ENCODE assay signal across 22 cellular contexts in genomic region chr2:68169308-68169707, GRCh38. TPM values are rescaled to one million over a fixed set of nuclear protein-coding genes. Genes with fewer than 3 reads are reported as not detected.
DNase-seq lines count a peak whose midpoint lies in the region; ATAC-seq and TF ChIP-seq lines count a peak whose summit lies in the region.
"Had no signal": no experiment of that assay in that cellular context is flagged by ENCODE, and none has a peak within 500 bp of the region (broad histone marks: within the 10 kb centered on the region; RNA-seq: fewer than 3 reads in every experiment).

No MANE protein-coding gene starts in this region.

- H3K4me1 Mint-ChIP-seq in activated T-cell treated with anti-CD3 and anti-CD28 coated beads, Interleukin-2, amount 50 U/mL, for 4 hours (ENCODE audit: low read depth): peaks cover 14% of the 10 kb centered on the region
- no peaks in the 10 kb centered on the region for H3K4me1 Mint-ChIP-seq in WTC11
- no peaks in the 10 kb centered on the region for H3K4me1 Mint-ChIP-seq in neural crest cell

- no peak overlapping the region for H3K27ac Mint-ChIP-seq in WTC11
- no peak overlapping the region for H3K27ac Mint-ChIP-seq in neural crest cell (ENCODE audit: unreplicated experiment)
- H3K27ac Mint-ChIP-seq: activated CD4-positive, alpha-beta memory T cell treated with anti-CD3 and anti-CD28 coated beads, Interleukin-2, amount 10 ng/mL, durations not matched to agents 7 days and 5 days; activated naive CD4-positive, alpha-beta T cell treated with anti-CD3 and anti-CD28 coated beads, Interleukin-2, amount 10 ng/mL, durations not matched to agents 7 days and 5 days had no signal

- H3K27me3 ChIP-seq in MG63: no peaks in the 10 kb centered on the region

- H3K36me3 ChIP-seq in MG63: peaks cover 59% of the 10 kb centered on the region
- H3K36me3 ChIP-seq: thoracic aorta had no signal

- H3K9me3 Mint-ChIP-seq in activated T-cell treated with anti-CD3 and anti-CD28 coated beads, Interleukin-2, amount 50 U/mL, for 4 hours: no peaks in the 10 kb centered on the region
- H3K9me3 Mint-ChIP-seq in WTC11 (no peaks in the 10 kb centered on the region), neural crest cell (no peaks in the 10 kb centered on the region)
- H3K9me3 Mint-ChIP-seq: activated CD4-positive, alpha-beta memory T cell treated with anti-CD3 and anti-CD28 coated beads, Interleukin-2, amount 10 ng/mL, durations not matched to agents 7 days and 5 days; activated naive CD4-positive, alpha-beta T cell treated with anti-CD3 and anti-CD28 coated beads, Interleukin-2, amount 10 ng/mL, durations not matched to agents 7 days and 5 days; CD4-positive, CD25-positive, alpha-beta regulatory T cell had no signal

- H3K4me3 Mint-ChIP-seq in activated T-cell treated with anti-CD3 and anti-CD28 coated beads, Interleukin-2, amount 50 U/mL, for 4 hours: no peak overlapping the region
- H3K4me3 Mint-ChIP-seq in WTC11 (no peak overlapping the region), neural crest cell (no peak overlapping the region)
- H3K4me3 Mint-ChIP-seq: activated CD4-positive, alpha-beta memory T cell treated with anti-CD3 and anti-CD28 coated beads, Interleukin-2, amount 10 ng/mL, durations not matched to agents 7 days and 5 days; activated naive CD4-positive, alpha-beta T cell treated with anti-CD3 and anti-CD28 coated beads, Interleukin-2, amount 10 ng/mL, durations not matched to agents 7 days and 5 days; CD4-positive, CD25-positive, alpha-beta regulatory T cell had no signal

- peaks cover 32% of the 10 kb centered on the region for H3K36me3 Mint-ChIP-seq in activated T-cell treated with anti-CD3 and anti-CD28 coated beads, Interleukin-2, amount 50 U/mL, for 4 hours (ENCODE audit: insufficient read depth)
- H3K36me3 Mint-ChIP-seq in WTC11 (peaks cover 43% of the 10 kb centered on the region), neural crest cell (ENCODE audit: low read depth) (peaks cover 5% of the 10 kb centered on the region)

- H3K4me3 ChIP-seq in MG63: no peak overlapping the region
- H3K4me3 ChIP-seq: left ventricle myocardium inferior, thoracic aorta had no signal

- DNase-seq in activated T-cell treated with anti-CD3 and anti-CD28 coated beads, Interleukin-2, amount 50 U/mL, for 4 hours: no peak
- no peak for DNase-seq in activated T-cell treated with anti-CD3 and anti-CD28 coated beads for 4 hours
- peak; percentile 8 for DNase-seq in HuH-7 (ENCODE audit: low spot score)
- no peak for DNase-seq in WTC11 (ENCODE audit: low spot score)
- DNase-seq in neural crest cell (ENCODE audit: low read depth, low spot score): no peak
- no peak for DNase-seq in NCI-H128 (lab: John Stamatoyannopoulos, UW; ENCODE audit: unreplicated experiment)
- DNase-seq in MG63: no peak
- DNase-seq: activated CD4-positive, alpha-beta memory T cell treated with anti-CD3 and anti-CD28 coated beads, Interleukin-2, amount 10 ng/mL, durations not matched to agents 7 days and 5 days; activated naive CD4-positive, alpha-beta T cell treated with anti-CD3 and anti-CD28 coated beads, Interleukin-2, amount 10 ng/mL, durations not matched to agents 7 days and 5 days; activated T-cell treated with anti-CD3 and anti-CD28 coated beads, Interleukin-2, amount 50 U/mL, for 48 hours; aorta; CD4-positive, CD25-positive, alpha-beta regulatory T cell; effector memory CD4-positive, alpha-beta T cell; GOT3; head of caudate nucleus; left ventricle myocardium inferior; MV-4-11; NCI-H1930; NCI-H510A had no signal

- CTCF ChIA-PET in WTC11 (lab: Charles Lee): interaction anchor here (0.6 to 1.3 kb wide), 5 partner anchors 11 to 273 kb away, joined by 3 to 7 read pairs (median 4); partner anchors contain the start of gene PNO1

- no peaks in the 10 kb centered on the region for H3K27me3 Mint-ChIP-seq in activated T-cell treated with anti-CD3 and anti-CD28 coated beads, Interleukin-2, amount 50 U/mL, for 4 hours (ENCODE audit: low read depth)
- no peaks in the 10 kb centered on the region for H3K27me3 Mint-ChIP-seq in WTC11 (ENCODE audit: low read depth)
- no peaks in the 10 kb centered on the region for H3K27me3 Mint-ChIP-seq in neural crest cell (ENCODE audit: low read depth)
- H3K27me3 Mint-ChIP-seq: activated CD4-positive, alpha-beta memory T cell treated with anti-CD3 and anti-CD28 coated beads, Interleukin-2, amount 10 ng/mL, durations not matched to agents 7 days and 5 days; activated naive CD4-positive, alpha-beta T cell treated with anti-CD3 and anti-CD28 coated beads, Interleukin-2, amount 10 ng/mL, durations not matched to agents 7 days and 5 days; CD4-positive, CD25-positive, alpha-beta regulatory T cell had no signal

- TF ChIP-seq CTCF in WTC11 (IDR thresholded peaks at IDR 0.05): no peak
- peak; percentile 30 for TF ChIP-seq CTCF in neural crest cell (conservative IDR thresholded peaks at IDR 0.05)

- POLR2A ChIA-PET in WTC11 (lab: Charles Lee): no interaction called here

- no peaks in the 10 kb centered on the region for H3K9me3 ChIP-seq in MG63
- H3K9me3 ChIP-seq: left ventricle myocardium inferior, thoracic aorta had no signal

- peak; percentile 30 to 59 for ATAC-seq in activated T-cell treated with anti-CD3 and anti-CD28 coated beads, Interleukin-2, amount 50 U/mL, for 4 hours
- ATAC-seq in WTC11: 0 out of 2 replicates have a peak, but pooled peaks have one; percentile 21
- ATAC-seq in HG03469 (IDR thresholded peaks at IDR 0.05; ENCODE audit: unreplicated experiment): no peak
- ATAC-seq: Right ventricle myocardium inferior had no signal

TF ChIP-seq in WTC11, 78 proteins besides CTCF, POLR2A, EP300 and RAD21:
- no peak for TF ChIP-seq ZSCAN18 (CRISPR knock-in tag; IDR thresholded peaks at IDR 0.05)
- TF ChIP-seq JUN (CRISPR knock-in tag; IDR thresholded peaks at IDR 0.05): no peak
- no peak for TF ChIP-seq ARID4B (CRISPR knock-in tag; IDR thresholded peaks at IDR 0.05; ENCODE audit: borderline replicate concordance)
- TF ChIP-seq FOXK1 (CRISPR knock-in tag; IDR thresholded peaks at IDR 0.05): no peak
- TF ChIP-seq CREM (CRISPR knock-in tag; IDR thresholded peaks at IDR 0.05): no peak
- TF ChIP-seq TEAD1 (CRISPR knock-in tag; IDR thresholded peaks at IDR 0.05): no peak
- no peak for TF ChIP-seq ERG (CRISPR knock-in tag; IDR thresholded peaks at IDR 0.05)
- TF ChIP-seq ESRRA (CRISPR knock-in tag; IDR thresholded peaks at IDR 0.05; ENCODE audit: borderline replicate concordance): no peak
- no peak for TF ChIP-seq ZNF396 (CRISPR knock-in tag; IDR thresholded peaks at IDR 0.05; ENCODE audit: borderline replicate concordance)
- TF ChIP-seq CREB1 (CRISPR knock-in tag; IDR thresholded peaks at IDR 0.05): no peak
TF ChIP-seq in WTC11: peak in this region for 0.

RNA-seq across cellular contexts. Expression of gene PNO1, which starts 11.6 kb away (rescaled TPM):
- total RNA-seq in activated T-cell treated with anti-CD3 and anti-CD28 coated beads, Interleukin-2, amount 50 U/mL, for 4 hours: 10 to 100 TPM; 65.8 to 73.7 (median 72.4) TPM
- total RNA-seq in WTC11 (2021) (23.2 to 25.5 TPM (median 24.0 TPM) in 3 replicates), neural crest cell (20.3 and 20.8 TPM in 2 replicates)
- 34.0 and 38.3 TPM in 2 replicates for total RNA-seq in MG63 (2014; rRNA removed; shearing (Covaris generic); ENCODE audit: low replicate concordance)
